1 cellular context compared by ENCODE assay signal in the genomic region with DNA sequence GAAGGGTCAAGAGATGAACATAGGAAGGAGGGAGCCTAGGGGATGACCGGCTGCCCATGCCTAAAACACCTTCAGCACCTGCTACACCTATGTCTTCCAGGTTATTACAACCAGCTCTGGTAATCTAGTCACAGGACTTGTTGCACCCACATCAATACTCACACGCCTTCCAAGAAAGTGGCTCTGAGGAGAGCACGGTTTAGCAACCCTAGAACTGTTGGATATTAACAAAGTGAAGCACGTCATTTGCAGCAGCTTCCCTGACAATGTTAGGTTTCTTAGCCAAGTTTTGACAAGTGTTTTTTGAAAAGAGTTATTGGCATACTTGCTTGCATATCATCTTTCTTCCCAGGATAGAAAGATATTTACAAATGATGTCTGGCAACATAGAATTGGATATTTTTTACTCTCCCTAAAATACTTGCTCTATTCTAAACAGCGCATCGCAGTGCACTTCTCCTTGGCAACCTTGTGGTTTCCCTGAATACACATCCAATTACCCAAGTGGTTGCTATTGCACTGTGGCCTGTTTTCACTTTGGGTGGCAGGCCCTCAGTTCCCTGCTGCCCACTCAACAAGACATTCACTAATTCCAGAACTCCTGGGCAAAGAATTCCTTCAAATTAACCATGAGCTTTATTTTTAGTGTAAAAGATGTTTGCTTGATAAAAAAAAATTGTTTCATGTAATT.
TF ChIP-seq lines count a peak whose summit lies in the region.

No MANE protein-coding gene starts in this region.

TF ChIP-seq in WTC11, 78 proteins besides CTCF, POLR2A, EP300 and RAD21 (continued from another document):
- TF ChIP-seq, protein P1, sequence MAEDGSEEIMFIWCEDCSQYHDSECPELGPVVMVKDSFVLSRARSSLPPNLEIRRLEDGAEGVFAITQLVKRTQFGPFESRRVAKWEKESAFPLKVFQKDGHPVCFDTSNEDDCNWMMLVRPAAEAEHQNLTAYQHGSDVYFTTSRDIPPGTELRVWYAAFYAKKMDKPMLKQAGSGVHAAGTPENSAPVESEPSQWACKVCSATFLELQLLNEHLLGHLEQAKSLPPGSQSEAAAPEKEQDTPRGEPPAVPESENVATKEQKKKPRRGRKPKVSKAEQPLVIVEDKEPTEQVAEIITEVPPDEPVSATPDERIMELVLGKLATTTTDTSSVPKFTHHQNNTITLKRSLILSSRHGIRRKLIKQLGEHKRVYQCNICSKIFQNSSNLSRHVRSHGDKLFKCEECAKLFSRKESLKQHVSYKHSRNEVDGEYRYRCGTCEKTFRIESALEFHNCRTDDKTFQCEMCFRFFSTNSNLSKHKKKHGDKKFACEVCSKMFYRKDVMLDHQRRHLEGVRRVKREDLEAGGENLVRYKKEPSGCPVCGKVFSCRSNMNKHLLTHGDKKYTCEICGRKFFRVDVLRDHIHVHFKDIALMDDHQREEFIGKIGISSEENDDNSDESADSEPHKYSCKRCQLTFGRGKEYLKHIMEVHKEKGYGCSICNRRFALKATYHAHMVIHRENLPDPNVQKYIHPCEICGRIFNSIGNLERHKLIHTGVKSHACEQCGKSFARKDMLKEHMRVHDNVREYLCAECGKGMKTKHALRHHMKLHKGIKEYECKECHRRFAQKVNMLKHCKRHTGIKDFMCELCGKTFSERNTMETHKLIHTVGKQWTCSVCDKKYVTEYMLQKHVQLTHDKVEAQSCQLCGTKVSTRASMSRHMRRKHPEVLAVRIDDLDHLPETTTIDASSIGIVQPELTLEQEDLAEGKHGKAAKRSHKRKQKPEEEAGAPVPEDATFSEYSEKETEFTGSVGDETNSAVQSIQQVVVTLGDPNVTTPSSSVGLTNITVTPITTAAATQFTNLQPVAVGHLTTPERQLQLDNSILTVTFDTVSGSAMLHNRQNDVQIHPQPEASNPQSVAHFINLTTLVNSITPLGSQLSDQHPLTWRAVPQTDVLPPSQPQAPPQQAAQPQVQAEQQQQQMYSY (CRISPR knock-in tag; IDR thresholded peaks at IDR 0.05), result no peak
- TF ChIP-seq ZNF396 (CRISPR knock-in tag; IDR thresholded peaks at IDR 0.05; ENCODE audit: borderline replicate concordance), result no peak
- TF ChIP-seq, protein P2, sequence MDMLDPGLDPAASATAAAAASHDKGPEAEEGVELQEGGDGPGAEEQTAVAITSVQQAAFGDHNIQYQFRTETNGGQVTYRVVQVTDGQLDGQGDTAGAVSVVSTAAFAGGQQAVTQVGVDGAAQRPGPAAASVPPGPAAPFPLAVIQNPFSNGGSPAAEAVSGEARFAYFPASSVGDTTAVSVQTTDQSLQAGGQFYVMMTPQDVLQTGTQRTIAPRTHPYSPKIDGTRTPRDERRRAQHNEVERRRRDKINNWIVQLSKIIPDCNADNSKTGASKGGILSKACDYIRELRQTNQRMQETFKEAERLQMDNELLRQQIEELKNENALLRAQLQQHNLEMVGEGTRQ (CRISPR knock-in tag; IDR thresholded peaks at IDR 0.05), result no peak
- TF ChIP-seq FOXK1 (CRISPR knock-in tag; IDR thresholded peaks at IDR 0.05), result no peak
